In genomic region chr10:44864637-44865288, GRCh38 we compare ENCODE assay signal across 8 cellular contexts. TPM values are rescaled to one million over a fixed set of nuclear protein-coding genes. Genes with fewer than 3 reads are reported as not detected.
DNase-seq lines count a peak whose midpoint lies in the region; ATAC-seq, FAIRE-seq and TF ChIP-seq lines count a peak whose summit lies in the region.

No MANE protein-coding gene starts in this region.

- no peak overlapping the region for H3K9ac ChIP-seq in HepG2 (ENCODE audit: insufficient read depth, low read depth, low read length)

- ATAC-seq in GM19023 (IDR thresholded peaks at IDR 0.05; ENCODE audit: unreplicated experiment) (peak; percentile 82), HG03280 (IDR thresholded peaks at IDR 0.05; ENCODE audit: unreplicated experiment) (peak; percentile 78), HepG2 (peak; percentile 99)

- POLR2A ChIA-PET in HepG2 (lab: Yijun Ruan, JAX), result no interaction called here

- BruUV-seq in HepG2 (replicated peaks; lab: Mats Ljungman, UMichigan), result no TSS peak

- intact Hi-C loops in dendritic cell treated with granulocyte-macrophage colony-stimulating factor and Interleukin-4, amounts not matched to agents 40 ng/mL and 50 ng/mL, for 4 days (cut with micrococcal nuclease), result loop anchor here (2.0 to 5.0 kb wide), 2 partner anchors 1172 to 1194 kb away; no protein-coding TSS in a partner anchor
- intact Hi-C loops in HepG2 (cut with micrococcal nuclease; ENCODE audit: unreplicated experiment), result loop anchor here (2.0 kb wide), 2 partner anchors 60 to 1194 kb away; no protein-coding TSS in a partner anchor

- in situ Hi-C loops in HepG2 (cut with HindIII; ENCODE audit: extremely low pct_ligation_motif_present, low pct_unique_long_range_greater_than_20kb), result loop anchor here (5.0 kb wide), 1 partner anchor 1192 kb away; no protein-coding TSS in a partner anchor

- peaks cover 6% of the 10 kb centered on the region for H3K36me3 Mint-ChIP-seq in dendritic cell treated with granulocyte-macrophage colony-stimulating factor and Interleukin-4, amounts not matched to agents 40 ng/mL and 50 ng/mL, for 4 days (ENCODE audit: low read depth)

- TF ChIP-seq CTCF in AG09309 (IDR thresholded peaks at IDR 0.05; ENCODE audit: control insufficient read depth, insufficient read depth, low read depth, low read length, missing control alignments) (peak; percentile 96), HepG2 (CRISPR knock-in tag; IDR thresholded peaks at IDR 0.05) (peak; percentile 93)

- no peak for TF ChIP-seq EP300 in HepG2 (IDR thresholded peaks at IDR 0.05; ENCODE audit: low read depth in 2 of 2, low read length in 2 of 2)
- no peak for TF ChIP-seq EP300 in HepG2 (CRISPR knock-in tag; IDR thresholded peaks at IDR 0.05; ENCODE audit: borderline replicate concordance)

- H3K79me2 ChIP-seq in HepG2 (ENCODE audit: insufficient read depth, low read length), result no peaks in the 10 kb centered on the region

- CTCF ChIA-PET in HepG2 (lab: Yijun Ruan, JAX; ENCODE audit: low intra/inter-chr PET ratio, low total read pairs), result interaction anchor here (1.1 to 2.3 kb wide), 2 partner anchors 60 to 1193 kb away, joined by 4 to 19 read pairs; no protein-coding TSS in a partner anchor

- H3K27me3 ChIP-seq in HepG2 (ENCODE audit: control insufficient read depth in 1 of 2, insufficient read depth in 2 of 2, low read length in 2 of 2), result peaks cover 1 to 27% of the 10 kb centered on the region in 2 experiments; a peak in 3 of 5 replicates

- peak; percentile 67 for FAIRE-seq in HepG2 (lab: Jason Lieb, UNC)

- H3K4me1 Mint-ChIP-seq in dendritic cell treated with granulocyte-macrophage colony-stimulating factor and Interleukin-4, amounts not matched to agents 40 ng/mL and 50 ng/mL, for 4 days (ENCODE audit: low read depth), result peaks cover 19% of the 10 kb centered on the region

- H3K4me3 ChIP-seq in AG09309 (ENCODE audit: control insufficient read depth, low read depth, low read length), result peak overlapping the region; percentile 56
- peak overlapping the region in 1 of 3 experiments; percentile 65; a peak in 2 of 6 replicates for H3K4me3 ChIP-seq in HepG2 (replicated peaks in 1 of 3; ENCODE audit: insufficient read depth in 1 of 3, low read depth in 2 of 3, low read length in 3 of 3)

- TF ChIP-seq POLR2A in HepG2 (IDR thresholded peaks at IDR 0.05; ENCODE audit: insufficient read depth in 1 of 2, low read depth in 2 of 2, low read length in 2 of 2), result no peak

- TF ChIP-seq RAD21 in HepG2 (CRISPR knock-in tag; IDR thresholded peaks at IDR 0.05), result peak; percentile 87

- peak overlapping the region; percentile 57 for H3K27ac Mint-ChIP-seq in dendritic cell treated with granulocyte-macrophage colony-stimulating factor and Interleukin-4, amounts not matched to agents 40 ng/mL and 50 ng/mL, for 4 days

- peaks cover 11% of the 10 kb centered on the region for H3K4me1 ChIP-seq in HepG2 (ENCODE audit: insufficient read depth, low read length)

- H3K4me3 Mint-ChIP-seq in dendritic cell treated with granulocyte-macrophage colony-stimulating factor and Interleukin-4, amounts not matched to agents 40 ng/mL and 50 ng/mL, for 4 days, result peak overlapping the region; percentile 89

- no peak overlapping the region for H3K27ac ChIP-seq in HepG2 (ENCODE audit: extremely low read length, insufficient read depth, low read length)

- peak overlapping the region; percentile 81 for H2AFZ ChIP-seq in HepG2 (ENCODE audit: low read length)

- H3K36me3 ChIP-seq in HepG2 (replicated peaks in 1 of 2; ENCODE audit: control insufficient read depth in 1 of 2, insufficient read depth in 2 of 2, low read length in 2 of 2), result no peaks in the 10 kb centered on the region

- no peak for DNase-seq in AG09309 (ENCODE audit: low read depth)
- DNase-seq in NCI-H446 treated with DMSO at 0.1 percent for 48 hours (lab: John Stamatoyannopoulos, UW), result peak; percentile 23
- DNase-seq in activated CD4-positive, alpha-beta T cell treated with anti-CD3 and anti-CD28 coated beads, Interleukin-2, amount 50 U/mL, for 24 hours (ENCODE audit: low read depth in 1 of 2, low spot score in 1 of 2), result peak; percentile 78 to 79
- peak; percentile 57 for DNase-seq in HepG2 (ENCODE audit: low spot score)
- DNase-seq in stimulated activated CD4-positive, alpha-beta T cell treated with anti-CD3 and anti-CD28 coated beads, Interleukin-2, amount 100 ng/mL, for 4 hours (ENCODE audit: low read depth), result peak; percentile 69

- peak overlapping the region; percentile 87 for H3K4me2 ChIP-seq in HepG2 (ENCODE audit: low read depth, low read length)

- no peaks in the 10 kb centered on the region for H3K9me3 ChIP-seq in HepG2 (ENCODE audit: low read length)

- 5% methylated on average over 37 of the region's 42 CpGs for WGBS in HepG2 (ENCODE audit: low lambda C conversion rate)

- peaks cover 58% of the 10 kb centered on the region for H3K27me3 Mint-ChIP-seq in dendritic cell treated with granulocyte-macrophage colony-stimulating factor and Interleukin-4, amounts not matched to agents 40 ng/mL and 50 ng/mL, for 4 days

- H4K20me1 ChIP-seq in HepG2 (ENCODE audit: insufficient read depth, low read length), result no peaks in the 10 kb centered on the region

- H3K9me3 Mint-ChIP-seq in dendritic cell treated with granulocyte-macrophage colony-stimulating factor and Interleukin-4, amounts not matched to agents 40 ng/mL and 50 ng/mL, for 4 days, result no peaks in the 10 kb centered on the region

TF ChIP-seq in HepG2, 621 proteins besides CTCF, POLR2A, EP300 and RAD21 (continues in another document):
- no peak for TF ChIP-seq MXD4 (CRISPR knock-in tag; IDR thresholded peaks at IDR 0.05)
- TF ChIP-seq ZNF691 (CRISPR knock-in tag; IDR thresholded peaks at IDR 0.05; ENCODE audit: borderline replicate concordance, low read depth), result peak; percentile 72; the same call in 1 of the 2 replicates
- peak; percentile 69; the same call in 1 of the 2 replicates for TF ChIP-seq CEBPB (IDR thresholded peaks at IDR 0.05; ENCODE audit: borderline replicate concordance, low read depth, low read length)
- TF ChIP-seq SNRNP70 (IDR thresholded peaks at IDR 0.05; ENCODE audit: low read depth, low read length), result no peak
- 0 out of 2 replicates have a peak, but pooled peaks have one; percentile 37 for TF ChIP-seq ZNF598 (CRISPR knock-in tag; IDR thresholded peaks at IDR 0.05; ENCODE audit: borderline replicate concordance)
- 0 out of 2 replicates have a peak, but pooled peaks have one; percentile 54 for TF ChIP-seq ZNF17 (CRISPR knock-in tag; IDR thresholded peaks at IDR 0.05)
- TF ChIP-seq ZNF768 (CRISPR knock-in tag; IDR thresholded peaks at IDR 0.05), result 0 out of 2 replicates have a peak, but pooled peaks have one; percentile 22
- TF ChIP-seq ZSCAN30 (CRISPR knock-in tag; IDR thresholded peaks at IDR 0.05), result 0 out of 2 replicates have a peak, but pooled peaks have one; percentile 35
- TF ChIP-seq ZNF441 (CRISPR knock-in tag; IDR thresholded peaks at IDR 0.05; ENCODE audit: borderline replicate concordance), result peak; percentile 74; the same call in 1 of the 2 replicates
- TF ChIP-seq KDM2A (CRISPR knock-in tag; IDR thresholded peaks at IDR 0.05; ENCODE audit: borderline replicate concordance, low read depth), result peak; percentile 83
- 0 out of 2 replicates have a peak, but pooled peaks have one; percentile 14 for TF ChIP-seq ZBTB38 (CRISPR knock-in tag; IDR thresholded peaks at IDR 0.05)
- no peak for TF ChIP-seq FOXJ3 (CRISPR knock-in tag; IDR thresholded peaks at IDR 0.05; ENCODE audit: borderline replicate concordance)

RNA-seq across cellular contexts. Expression of gene TMEM72, which starts 46.4 kb away (rescaled TPM):
- total RNA-seq in HepG2 (2016; rRNA removed; fragmentation: Illumina TruSeq; extraction: Trizol), result 0.04 TPM in 1 of 2 replicates, not detected in the other
- total RNA-seq in HepG2 (2016; cell fraction: cytosol; rRNA removed; fragmentation: Illumina TruSeq; extraction: Trizol; ENCODE audit: low read depth), result 0.09 TPM in 1 of 2 replicates, not detected in the other
- total RNA-seq in HepG2 (2016; cell fraction: insoluble cytoplasmic fraction; rRNA removed; fragmentation: Illumina TruSeq; extraction: Trizol), result 0.04 TPM in 1 of 2 replicates, not detected in the other
- total RNA-seq in HepG2 (2016; cell fraction: membrane; rRNA removed; fragmentation: Illumina TruSeq; extraction: Trizol), result 0.12 TPM in 1 of 2 replicates, not detected in the other
- 0.16 and 0.19 TPM in 2 replicates for total RNA-seq in HepG2 (2016; cell fraction: nucleus; rRNA removed; fragmentation: Illumina TruSeq; extraction: Trizol)
- polyA plus RNA-seq in HepG2 (2011; rRNA removed), result not detected in 2 replicates
- not detected in 2 replicates for polyA plus RNA-seq in HepG2 (2011; cell fraction: cytosol; rRNA removed)
- not detected in 2 replicates for polyA plus RNA-seq in HepG2 (2011; cell fraction: nucleus; rRNA removed)
- polyA plus RNA-seq in HepG2 (2012), result not detected in 2 replicates
- not detected in 2 replicates for polyA plus RNA-seq in HepG2 (2016; cell fraction: cytosol; fragmentation: Illumina TruSeq; extraction: Trizol; ENCODE audit: low read depth)
- not detected in 2 replicates for polyA plus RNA-seq in HepG2 (2016; cell fraction: insoluble cytoplasmic fraction; fragmentation: Illumina TruSeq; extraction: Trizol; ENCODE audit: low read depth)
- polyA plus RNA-seq in HepG2 (2016; cell fraction: membrane; fragmentation: Illumina TruSeq; extraction: Trizol; ENCODE audit: low read depth), result not detected in 2 replicates
- polyA plus RNA-seq in HepG2 (2016; cell fraction: nucleus; fragmentation: Illumina TruSeq; extraction: Trizol; ENCODE audit: insufficient read depth, low read depth), result not detected in 2 replicates
- not detected in 2 replicates for polyA minus RNA-seq in HepG2 (2011; rRNA and poly(A)+ RNA removed; ENCODE audit: low replicate concordance)
- polyA minus RNA-seq in HepG2 (2011; cell fraction: cytosol; rRNA and poly(A)+ RNA removed), result not detected in 2 replicates
- polyA minus RNA-seq in HepG2 (2011; cell fraction: nucleus; rRNA and poly(A)+ RNA removed), result 0.13 and 0.25 TPM in 2 replicates
